1 cellular context compared by ENCODE assay signal in the genomic region with DNA sequence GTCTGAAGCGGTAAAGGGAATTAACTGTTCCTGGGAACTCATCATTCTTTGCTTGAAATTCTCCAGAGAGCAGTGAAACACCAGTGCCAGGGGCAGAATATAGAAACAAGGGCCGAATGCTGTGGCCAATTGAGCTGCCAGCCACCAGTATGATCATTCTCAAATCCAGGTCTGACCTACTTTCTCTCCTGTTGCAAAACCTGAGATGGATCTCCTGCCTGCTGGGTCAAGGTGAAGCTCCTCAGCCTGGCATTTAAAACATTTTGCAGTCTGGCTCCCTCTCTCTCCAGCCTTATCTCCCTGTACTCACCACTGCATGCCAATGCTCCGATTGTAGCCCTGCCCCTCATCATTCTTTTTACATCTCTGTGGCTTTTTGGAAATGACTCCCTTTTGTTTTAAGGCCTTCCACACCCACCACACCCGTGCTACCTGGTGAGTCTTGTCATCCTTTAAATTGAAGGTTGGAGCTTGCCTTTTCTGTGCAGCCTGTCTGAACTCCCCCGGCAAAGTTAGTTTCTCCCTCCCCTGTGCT.
TF ChIP-seq lines count a peak whose summit lies in the region.

No MANE protein-coding gene starts in this region.

TF ChIP-seq in HepG2, 621 proteins besides CTCF, POLR2A, EP300 and RAD21 (continued from another document):
- TF ChIP-seq BRF2 (CRISPR knock-in tag; IDR thresholded peaks at IDR 0.05) = no peak
- no peak; the same call in 1 of the 2 replicates for TF ChIP-seq RXRB (CRISPR knock-in tag; IDR thresholded peaks at IDR 0.05; ENCODE audit: borderline replicate concordance)
- no peak for TF ChIP-seq SIX1 (CRISPR knock-in tag; IDR thresholded peaks at IDR 0.05; ENCODE audit: borderline replicate concordance)
- no peak for TF ChIP-seq ATF7 (IDR thresholded peaks at IDR 0.05)
- TF ChIP-seq ATF7 (CRISPR knock-in tag; IDR thresholded peaks at IDR 0.05) = no peak
- no peak for TF ChIP-seq ZNF547 (CRISPR knock-in tag; IDR thresholded peaks at IDR 0.05)
- TF ChIP-seq, protein P1, sequence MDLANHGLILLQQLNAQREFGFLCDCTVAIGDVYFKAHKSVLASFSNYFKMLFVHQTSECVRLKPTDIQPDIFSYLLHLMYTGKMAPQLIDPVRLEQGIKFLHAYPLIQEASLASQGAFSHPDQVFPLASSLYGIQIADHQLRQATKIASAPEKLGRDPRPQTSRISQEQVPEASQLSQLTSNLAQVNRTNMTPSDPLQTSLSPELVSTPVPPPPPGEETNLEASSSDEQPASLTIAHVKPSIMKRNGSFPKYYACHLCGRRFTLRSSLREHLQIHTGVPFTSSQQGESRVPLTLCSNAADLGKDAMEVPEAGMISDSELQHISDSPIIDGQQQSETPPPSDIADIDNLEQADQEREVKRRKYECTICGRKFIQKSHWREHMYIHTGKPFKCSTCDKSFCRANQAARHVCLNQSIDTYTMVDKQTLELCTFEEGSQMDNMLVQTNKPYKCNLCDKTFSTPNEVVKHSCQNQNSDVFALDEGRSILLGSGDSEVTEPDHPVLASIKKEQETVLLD (CRISPR knock-in tag; IDR thresholded peaks at IDR 0.05; ENCODE audit: low read depth) = no peak
- no peak for TF ChIP-seq TIGD3 (CRISPR knock-in tag; IDR thresholded peaks at IDR 0.05; ENCODE audit: borderline replicate concordance)
- no peak for TF ChIP-seq ZNF616 (CRISPR knock-in tag; IDR thresholded peaks at IDR 0.05; ENCODE audit: low read depth)
- no peak for TF ChIP-seq MTF1 (CRISPR knock-in tag; IDR thresholded peaks at IDR 0.05)
- TF ChIP-seq, protein P2, sequence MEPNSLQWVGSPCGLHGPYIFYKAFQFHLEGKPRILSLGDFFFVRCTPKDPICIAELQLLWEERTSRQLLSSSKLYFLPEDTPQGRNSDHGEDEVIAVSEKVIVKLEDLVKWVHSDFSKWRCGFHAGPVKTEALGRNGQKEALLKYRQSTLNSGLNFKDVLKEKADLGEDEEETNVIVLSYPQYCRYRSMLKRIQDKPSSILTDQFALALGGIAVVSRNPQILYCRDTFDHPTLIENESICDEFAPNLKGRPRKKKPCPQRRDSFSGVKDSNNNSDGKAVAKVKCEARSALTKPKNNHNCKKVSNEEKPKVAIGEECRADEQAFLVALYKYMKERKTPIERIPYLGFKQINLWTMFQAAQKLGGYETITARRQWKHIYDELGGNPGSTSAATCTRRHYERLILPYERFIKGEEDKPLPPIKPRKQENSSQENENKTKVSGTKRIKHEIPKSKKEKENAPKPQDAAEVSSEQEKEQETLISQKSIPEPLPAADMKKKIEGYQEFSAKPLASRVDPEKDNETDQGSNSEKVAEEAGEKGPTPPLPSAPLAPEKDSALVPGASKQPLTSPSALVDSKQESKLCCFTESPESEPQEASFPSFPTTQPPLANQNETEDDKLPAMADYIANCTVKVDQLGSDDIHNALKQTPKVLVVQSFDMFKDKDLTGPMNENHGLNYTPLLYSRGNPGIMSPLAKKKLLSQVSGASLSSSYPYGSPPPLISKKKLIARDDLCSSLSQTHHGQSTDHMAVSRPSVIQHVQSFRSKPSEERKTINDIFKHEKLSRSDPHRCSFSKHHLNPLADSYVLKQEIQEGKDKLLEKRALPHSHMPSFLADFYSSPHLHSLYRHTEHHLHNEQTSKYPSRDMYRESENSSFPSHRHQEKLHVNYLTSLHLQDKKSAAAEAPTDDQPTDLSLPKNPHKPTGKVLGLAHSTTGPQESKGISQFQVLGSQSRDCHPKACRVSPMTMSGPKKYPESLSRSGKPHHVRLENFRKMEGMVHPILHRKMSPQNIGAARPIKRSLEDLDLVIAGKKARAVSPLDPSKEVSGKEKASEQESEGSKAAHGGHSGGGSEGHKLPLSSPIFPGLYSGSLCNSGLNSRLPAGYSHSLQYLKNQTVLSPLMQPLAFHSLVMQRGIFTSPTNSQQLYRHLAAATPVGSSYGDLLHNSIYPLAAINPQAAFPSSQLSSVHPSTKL (CRISPR knock-in tag; IDR thresholded peaks at IDR 0.05) = peak; percentile 54; the same call in 1 of the 2 replicates
- 0 out of 2 replicates have a peak, but pooled peaks have one; percentile 21 for TF ChIP-seq ZNF747 (CRISPR knock-in tag; IDR thresholded peaks at IDR 0.05; ENCODE audit: borderline replicate concordance)
- TF ChIP-seq ZNF263 (CRISPR knock-in tag; IDR thresholded peaks at IDR 0.05) = no peak
- no peak for TF ChIP-seq TFE3 (CRISPR knock-in tag; IDR thresholded peaks at IDR 0.05)
- TF ChIP-seq AKNA (CRISPR knock-in tag; IDR thresholded peaks at IDR 0.05; ENCODE audit: borderline replicate concordance) = no peak
- TF ChIP-seq NCOR1 (IDR thresholded peaks at IDR 0.05; ENCODE audit: borderline replicate concordance, low read length) = no peak
- no peak for TF ChIP-seq SALL1 (CRISPR knock-in tag; IDR thresholded peaks at IDR 0.05)
- no peak for TF ChIP-seq HDAC6 (IDR thresholded peaks at IDR 0.05; ENCODE audit: low read depth, low read length)
- TF ChIP-seq ZNF33B (CRISPR knock-in tag; IDR thresholded peaks at IDR 0.05) = no peak
- TF ChIP-seq NR1H2 (CRISPR knock-in tag; IDR thresholded peaks at IDR 0.05; ENCODE audit: borderline replicate concordance, low read depth) = no peak
- TF ChIP-seq ZBTB8A (CRISPR knock-in tag; IDR thresholded peaks at IDR 0.05; ENCODE audit: borderline replicate concordance, low read depth) = no peak
- TF ChIP-seq CSRNP1 (CRISPR knock-in tag; IDR thresholded peaks at IDR 0.05) = no peak
- TF ChIP-seq SMAD3 (CRISPR knock-in tag; IDR thresholded peaks at IDR 0.05) = no peak
- TF ChIP-seq TFDP1 (CRISPR knock-in tag; IDR thresholded peaks at IDR 0.05; ENCODE audit: borderline replicate concordance) = no peak
- TF ChIP-seq SAFB2 (CRISPR knock-in tag; IDR thresholded peaks at IDR 0.05; ENCODE audit: borderline replicate concordance, low read depth) = 0 out of 2 replicates have a peak, but pooled peaks have one; percentile 29
TF ChIP-seq in HepG2: peak in this region for 10.
